ENCODE assay signal across 8 cellular contexts in the genomic region with DNA sequence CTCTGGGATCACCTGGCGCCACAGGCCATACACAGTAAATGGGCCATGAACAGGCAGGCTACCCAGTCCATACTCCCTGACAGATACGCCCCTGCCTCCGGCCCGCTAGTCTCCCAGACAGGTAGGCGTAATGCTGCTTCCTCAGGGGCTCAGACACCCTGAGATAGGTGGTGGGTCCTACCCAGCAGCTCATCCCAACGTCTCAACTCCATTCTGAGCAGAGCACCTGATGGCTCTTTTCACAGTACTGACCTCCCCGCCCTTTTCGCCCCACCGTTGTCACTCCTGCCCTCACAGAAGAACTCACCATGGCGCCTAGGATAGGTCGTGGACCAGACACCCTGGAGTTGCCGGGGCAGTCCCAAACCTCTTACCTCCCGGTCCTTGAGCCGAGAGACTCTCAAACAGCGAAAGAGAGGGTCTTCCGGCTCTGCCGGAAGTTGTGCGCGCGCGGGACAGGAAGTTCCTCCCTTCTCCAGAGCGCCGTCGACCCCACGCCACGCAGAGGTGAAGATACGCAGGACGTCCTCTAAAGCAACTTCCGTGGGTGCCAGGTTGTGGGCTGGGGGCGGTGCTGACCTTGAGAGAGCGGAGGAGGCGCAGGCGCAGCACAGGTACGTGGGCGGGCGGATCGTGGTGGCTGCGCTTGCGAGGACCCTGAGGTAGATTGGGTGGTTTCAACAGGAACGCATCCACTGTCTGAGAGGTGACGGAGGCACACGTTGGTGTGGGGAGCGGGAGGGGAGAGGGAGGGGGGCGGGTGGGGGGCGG. TPM values are rescaled to one million over a fixed set of nuclear protein-coding genes. Genes with fewer than 3 reads are reported as not detected.
DNase-seq lines count a peak whose midpoint lies in the region; ATAC-seq, FAIRE-seq and TF ChIP-seq lines count a peak whose summit lies in the region.

TMEM161B (minus strand) TSS at position 432 of the 771 bp plus-strand sequence; CDS start at position 310, 122 bp downstream.

- TF ChIP-seq CTCF in H1 (IDR thresholded peaks at IDR 0.05; ENCODE audit: control extremely low read depth in 1 of 3, insufficient read depth in 1 of 3, low read depth in 1 of 3, low read length in 3 of 3) = no peak

- H3K27ac ChIP-seq in H1 (ENCODE audit: low read depth, low read length) (peak within 1 kb of the TSS; percentile 74; the same call in 1 of the 2 replicates), mesendoderm (ENCODE audit: low read depth, low read length) (no peak within 1 kb of the TSS)

- H3K23ac ChIP-seq in H1 (ENCODE audit: insufficient read length) = no peak within 1 kb of the TSS
- H3K23ac ChIP-seq in mesendoderm (ENCODE audit: low read length) = no peak within 1 kb of the TSS

- peak within 1 kb of the TSS; percentile 40 for H2BK12ac ChIP-seq in H1 (ENCODE audit: low read depth, low read length)

- DNase-seq in Caki2 (ENCODE audit: low read depth) (peak; percentile 87), HUDEP-2 (lab: John Stamatoyannopoulos, UW; ENCODE audit: unreplicated experiment in 76 of 76) (peak; percentile 5 to 92 (median 80)), NOMO-1 treated with dmso at 0.1 percent for 144 hours (lab: John Stamatoyannopoulos, UW; ENCODE audit: unreplicated experiment) (peak; percentile 94), H1 (ENCODE audit: low read depth in 1 of 2, low spot score in 2 of 2) (peak; percentile 69 to 82), mesendoderm (peak; percentile 92)
- DNase-seq in activated CD8-positive, alpha-beta memory T cell treated with anti-CD3 and anti-CD28 coated beads for 4 hours (ENCODE audit: low read depth in 2 of 2) = peak; percentile 89 to 95
- peak; percentile 90 for DNase-seq in stimulated activated CD8-positive, alpha-beta memory T cell treated with anti-CD3 and anti-CD28 coated beads, Interleukin-12 subunit alpha, Interleukin-12 subunit beta, amount 100 ng/mL, for 4 hours (ENCODE audit: low read depth)

- H2BK5ac ChIP-seq in H1 (ENCODE audit: low read depth, low read length) (peak within 1 kb of the TSS; percentile 76), mesendoderm (ENCODE audit: low read length) (no peak within 1 kb of the TSS)

- H4K5ac ChIP-seq in H1 (ENCODE audit: insufficient read length, low read depth, low read length) (peak within 1 kb of the TSS; percentile 82), mesendoderm (ENCODE audit: low read length) (no peak within 1 kb of the TSS)

- H3K4me3 ChIP-seq in H1 (ENCODE audit: extremely low read depth in 1 of 4, insufficient read depth in 2 of 4, low read depth in 3 of 4, low read length in 4 of 4) (peak within 1 kb of the TSS; percentile 85 to 100 (median 90)), mesendoderm (ENCODE audit: low read length) (peak within 1 kb of the TSS; percentile 96)

- H3K27me3 ChIP-seq in H1 (replicated peaks in 1 of 4; ENCODE audit: control insufficient read depth in 3 of 4, extremely low read depth in 1 of 4, insufficient read depth in 3 of 4, low read length in 3 of 4) (no peaks in the 10 kb centered on the region), mesendoderm (ENCODE audit: insufficient read depth, low read length, poor library complexity) (no peaks in the 10 kb centered on the region)

- H3K79me1 ChIP-seq in H1 (ENCODE audit: low read depth, low read length) (peaks cover 2% of the 10 kb centered on the region; the same call in 1 of the 2 replicates), mesendoderm (ENCODE audit: low read length) (peaks cover 11% of the 10 kb centered on the region)

- 0 out of 4 replicates have a peak, but pooled peaks of 1 of the 2 experiments have one; percentile 4 for TF ChIP-seq RAD21 in H1 (IDR thresholded peaks at IDR 0.05 in 1 of 2, conservative IDR thresholded peaks at IDR 0.05 in 1 of 2; ENCODE audit: low read depth in 2 of 2, low read length in 2 of 2)

- H3K9ac ChIP-seq in H1 (replicated peaks in 1 of 4; ENCODE audit: extremely low read depth in 1 of 4, low read depth in 3 of 4, low read length in 3 of 4) = peak within 1 kb of the TSS in 3 of 4 experiments; percentile 69 to 78 (median 75); a peak in 6 of 7 replicates
- peak within 1 kb of the TSS; percentile 91 for H3K9ac ChIP-seq in mesendoderm (ENCODE audit: low read length)

- H2AFZ ChIP-seq in H1 (ENCODE audit: low read length) = peak within 1 kb of the TSS; percentile 89

- no peak within 1 kb of the TSS for H2BK20ac ChIP-seq in H1 (ENCODE audit: low read length)

- no peak; a peak in 1 of 3 replicates for TF ChIP-seq EP300 in H1 (IDR thresholded peaks at IDR 0.05; ENCODE audit: borderline replicate concordance in 1 of 2, low read depth in 2 of 2, low read length in 2 of 2)

- H3K4me1 ChIP-seq in H1 (replicated peaks in 1 of 4; ENCODE audit: control insufficient read depth in 3 of 4, insufficient read depth in 4 of 4, low read length in 3 of 4) (peaks cover 0 to 6% (median 4%) of the 10 kb centered on the region in 4 experiments; a peak in 4 of 7 replicates), mesendoderm (ENCODE audit: control insufficient read depth, low read depth, low read length) (no peaks in the 10 kb centered on the region)

- no peaks in the 10 kb centered on the region for H4K20me1 ChIP-seq in H1 (replicated peaks in 1 of 2; ENCODE audit: control insufficient read depth in 1 of 2, insufficient read depth in 2 of 2, low read length in 2 of 2)

- WGBS in H1 (ENCODE audit: extremely low coverage in 1 of 2, insufficient coverage in 1 of 2, insufficient read length in 1 of 2, insufficient replicate concordance in 2 of 2, low coverage in 1 of 2, low lambda C conversion rate in 2 of 2, missing lambda C conversion rate in 1 of 2), 2 experiments = 2% methylated on average over 39 of the region's 45 CpGs; no CpG with 5 or more reads in 1 of the 2 experiments
- WGBS in mesendoderm (ENCODE audit: extremely low coverage, insufficient coverage, low lambda C conversion rate) = no CpG with 5 or more reads among the region's 45 CpGs

- ATAC-seq in GM21390 (IDR thresholded peaks at IDR 0.05; ENCODE audit: unreplicated experiment) = peak; percentile 99

- H3K56ac ChIP-seq in H1 (replicated peaks; ENCODE audit: insufficient read length, low read depth, low read length) (peak within 1 kb of the TSS; percentile 48), mesendoderm (ENCODE audit: low read length) (peak within 1 kb of the TSS; percentile 97)

- peaks cover 8 to 10% of the 10 kb centered on the region in 2 experiments; a peak in 3 of 4 replicates for H3K9me3 ChIP-seq in H1 (ENCODE audit: insufficient read depth in 2 of 2, low read depth in 1 of 2, low read length in 1 of 2)

- in situ Hi-C loops in Caki2 (cut with HindIII; ENCODE audit: low pct_unique_long_range_greater_than_20kb, low sequenced_read_pairs) = no loop called here

- peaks cover 0 to 25% (median 15%) of the 10 kb centered on the region in 4 experiments; a peak in 5 of 8 replicates for H3K36me3 ChIP-seq in H1 (ENCODE audit: control insufficient read depth in 2 of 4, insufficient read depth in 4 of 4, low read length in 3 of 4)
- H3K36me3 ChIP-seq in mesendoderm (ENCODE audit: control insufficient read depth, insufficient read depth, low read length) = no peaks in the 10 kb centered on the region

- H4K8ac ChIP-seq in H1 (ENCODE audit: extremely low read depth, insufficient read depth, low read length) (peak within 1 kb of the TSS; percentile 81), mesendoderm (ENCODE audit: low read depth, low read length) (no peak within 1 kb of the TSS)

- H3K4ac ChIP-seq in H1 (replicated peaks; ENCODE audit: insufficient read length, low read depth, low read length) (peak within 1 kb of the TSS; percentile 46), mesendoderm (ENCODE audit: low read depth, low read length) (peak within 1 kb of the TSS; percentile 46)

- H2BK15ac ChIP-seq in H1 (ENCODE audit: low read length) = peak within 1 kb of the TSS; percentile 54; the same call in 1 of the 2 replicates
- H2BK15ac ChIP-seq in mesendoderm (replicated peaks; ENCODE audit: low read depth) = no peak within 1 kb of the TSS

- CTCF ChIA-PET in H1 (lab: Charles Lee; ENCODE audit: partially characterized antibody) = no interaction called here

- H4K91ac ChIP-seq in H1 (replicated peaks; ENCODE audit: insufficient read length, low read length) = peak within 1 kb of the TSS; percentile 79

- peak within 1 kb of the TSS; percentile 84 for H3K18ac ChIP-seq in H1 (ENCODE audit: extremely low read depth, low read length)
- no peak within 1 kb of the TSS for H3K18ac ChIP-seq in mesendoderm (ENCODE audit: low read length)

- TF ChIP-seq POLR2A in H1 (IDR thresholded peaks at IDR 0.05; ENCODE audit: control extremely low read depth in 1 of 2, low read depth in 2 of 2, low read length in 2 of 2) = peak in 1 of 2 experiments; percentile 54; a peak in 1 of 3 replicates

- H3K4me2 ChIP-seq in H1 (ENCODE audit: insufficient read depth in 1 of 2, low read depth in 2 of 2, low read length in 2 of 2) (peak within 1 kb of the TSS; percentile 71 to 93), mesendoderm (ENCODE audit: low read length) (peak within 1 kb of the TSS; percentile 84)

- H3K79me2 ChIP-seq in H1 (ENCODE audit: control insufficient read depth in 1 of 2, insufficient read depth in 2 of 2, low read length in 2 of 2) (peaks cover 5 to 76% of the 10 kb centered on the region in 2 experiments; a peak in 3 of 4 replicates), mesendoderm (ENCODE audit: control insufficient read depth, insufficient read depth, low read length) (peaks cover 34% of the 10 kb centered on the region)

- H3K14ac ChIP-seq in H1 (ENCODE audit: insufficient read length) = no peak within 1 kb of the TSS

- peaks cover 9% of the 10 kb centered on the region for H3K23me2 ChIP-seq in H1 (ENCODE audit: low read depth, low read length)

- no peak within 1 kb of the TSS for H2AK5ac ChIP-seq in H1 (ENCODE audit: low read depth, low read length)
- H2AK5ac ChIP-seq in mesendoderm (ENCODE audit: low read length) = no peak within 1 kb of the TSS

- H2BK120ac ChIP-seq in H1 (replicated peaks; ENCODE audit: low read depth, low read length) (no peak within 1 kb of the TSS), mesendoderm (ENCODE audit: low read depth, low read length) (no peak within 1 kb of the TSS)

- POLR2A ChIA-PET in H1 (lab: Charles Lee; ENCODE audit: partially characterized antibody) = interaction anchor here (0.6 to 2.8 kb wide), 6 partner anchors 11 to 417 kb away, joined by 3 to 20 read pairs (median 3); no protein-coding TSS in a partner anchor

- no peak for FAIRE-seq in H1 (lab: Jason Lieb, UNC)

TF ChIP-seq in H1, 55 proteins besides CTCF, POLR2A, EP300 and RAD21 (continues in another document):
- no peak for TF ChIP-seq SIRT6 (IDR thresholded peaks at IDR 0.05; ENCODE audit: low read length)

RNA-seq across cellular contexts. Expression of gene TMEM161B, which starts in this region (rescaled TPM):
- 1.1 and 6.3 TPM in 2 replicates for total RNA-seq in Caki2 (2014; rRNA removed; shearing (Covaris generic); ENCODE audit: low replicate concordance)
- 13.6 and 13.8 TPM in 2 replicates for total RNA-seq in H1 (2021; fragmentation: NEBNext Ultra II Directional; extraction: Animal tissue kit (Norgen Biotek cat#: 25700))
- polyA plus RNA-seq in H1 (2011; rRNA removed) = 4.1 and 7.4 TPM in 2 replicates
- 8.8 TPM for polyA plus RNA-seq in H1 (2011; cell fraction: cytosol; rRNA removed)
- polyA plus RNA-seq in H1 (2011; cell fraction: nucleus; rRNA removed) = 6.0 TPM
- polyA plus RNA-seq in H1 (2012, experiment 1 of 2) = 6.6 to 9.5 TPM (median 7.5 TPM) in 4 replicates
- 0.60 TPM for polyA plus RNA-seq in H1 (2012, experiment 2 of 2)
- polyA plus RNA-seq in H1 (2013, experiment 1 of 2) = 17.8 TPM
- polyA plus RNA-seq in H1 (2013, experiment 2 of 2) = 18.4 TPM
- 19.5 and 20.3 TPM in 2 replicates for polyA minus RNA-seq in H1 (2011; rRNA and poly(A)+ RNA removed)
- polyA minus RNA-seq in H1 (2011; cell fraction: cytosol; rRNA and poly(A)+ RNA removed) = 7.8 TPM
- polyA minus RNA-seq in H1 (2011; cell fraction: nucleus; rRNA and poly(A)+ RNA removed) = 52.6 TPM
- polyA plus RNA-seq in mesendoderm (2013, experiment 1 of 2) = 8.5 TPM
- polyA plus RNA-seq in mesendoderm (2013, experiment 2 of 2) = 8.6 TPM
